ENCODE assay signal across 10 cellular contexts in genomic region chr3:71690222-71690821, GRCh38. TPM values are rescaled to one million over a fixed set of nuclear protein-coding genes. Genes with fewer than 3 reads are reported as not detected.
DNase-seq lines count a peak whose midpoint lies in the region; ATAC-seq and TF ChIP-seq lines count a peak whose summit lies in the region.
"Had no signal": no experiment of that assay in that cellular context is flagged by ENCODE, and none has a peak within 500 bp of the region (broad histone marks: within the 10 kb centered on the region; RNA-seq: fewer than 3 reads in every experiment).

No MANE protein-coding gene starts in this region.

- H3K36me3 ChIP-seq in brain microvascular endothelial cell (replicated peaks) (no peaks in the 10 kb centered on the region), iPS-18a (ENCODE audit: control insufficient read depth, low read depth, low read length) (no peaks in the 10 kb centered on the region), testis (ENCODE audit: low read depth, missing control alignments) (no peaks in the 10 kb centered on the region)

- H3K9ac ChIP-seq in iPS-18a (ENCODE audit: low read length), result no peak overlapping the region

- H3K4me3 ChIP-seq in brain microvascular endothelial cell (ENCODE audit: low read depth, low read length), result no peak overlapping the region
- no peak overlapping the region for H3K4me3 ChIP-seq in iPS-18a (ENCODE audit: low read length)
- H3K4me3 ChIP-seq in testis, result no peak overlapping the region

- H3K27me3 ChIP-seq in brain microvascular endothelial cell (replicated peaks) (no peaks in the 10 kb centered on the region), iPS-18a (ENCODE audit: control insufficient read depth, insufficient read depth, low read length) (no peaks in the 10 kb centered on the region), testis (no peaks in the 10 kb centered on the region)

- peak; percentile 47 for DNase-seq in HK-2 (ENCODE audit: unreplicated experiment)
- peak; percentile 60 for DNase-seq in brain microvascular endothelial cell
- DNase-seq in testis, result peak; percentile 85
- DNase-seq in activated CD4-positive, alpha-beta T cell treated with anti-CD3 and anti-CD28 coated beads, Interleukin-2, amount 50 U/mL, for 48 hours, result no peak
- DNase-seq in DMS53 (lab: John Stamatoyannopoulos, UW), result no peak
- DNase-seq: activated T-cell treated with anti-CD3 and anti-CD28 coated beads for 4 hours, natural killer cell, NCI-H2171 treated with DMSO at 0.1 percent for 48 hours had no signal

- H3K27ac ChIP-seq in brain microvascular endothelial cell, result no peak overlapping the region
- peak overlapping the region; percentile 37 for H3K27ac ChIP-seq in iPS-18a (ENCODE audit: low read length)
- peak overlapping the region; percentile 60 to 74 for H3K27ac ChIP-seq in testis

- intact Hi-C loops in testis (cut with DNase I; ENCODE audit: low total_unique reads), result no loop called here

- no peaks in the 10 kb centered on the region for H3K9me3 ChIP-seq in iPS-18a (ENCODE audit: control insufficient read depth, low read depth, low read length)
- H3K9me3 ChIP-seq in testis, result no peaks in the 10 kb centered on the region

- WGBS in testis, 2 donors, result 26 to 41% methylated on average over 4 of the region's 4 CpGs

- TF ChIP-seq CTCF in brain microvascular endothelial cell (IDR thresholded peaks at IDR 0.05; ENCODE audit: low read depth, low read length, missing control alignments) (no peak), testis (IDR thresholded peaks at IDR 0.05) (no peak)

- ATAC-seq in GM21515 (IDR thresholded peaks at IDR 0.05; ENCODE audit: unreplicated experiment), result no peak
- ATAC-seq: natural killer cell had no signal

- H3K4me1 ChIP-seq in iPS-18a (ENCODE audit: control insufficient read depth, low read depth, low read length) (peaks cover 30% of the 10 kb centered on the region), testis (peaks cover 54% of the 10 kb centered on the region)

- no peak for TF ChIP-seq POLR2A in testis (IDR thresholded peaks at IDR 0.05)

- in situ Hi-C loops in brain microvascular endothelial cell (cut with HindIII; ENCODE audit: low pct_ligation_motif_present, low sequenced_read_pairs), result no loop called here

RNA-seq across cellular contexts. Expression of gene EIF4E3, which starts 34.9 kb away (rescaled TPM):
- 10 to 100 TPM; 15.4 to 17.4 TPM for total RNA-seq in testis
- 10.4 TPM for polyA plus RNA-seq in testis (ENCODE audit: insufficient read depth, low read depth, low replicate concordance)

Comparison
In these comparisons a context has a peak if more than half of its experiments do, and no peak if none do; other contexts are left out.
1. DNase-seq: peak in HK-2 (single experiment), brain microvascular endothelial cell (single experiment) and testis (single experiment); none in activated CD4-positive, alpha-beta T cell treated with anti-CD3 and anti-CD28 coated beads, Interleukin-2, amount 50 U/mL, for 48 hours (0 of 2) and DMS53 (single experiment).